Comparison of ENCODE assay signal across 10 cellular contexts in genomic region chr2:231720971-231721640, GRCh38.
DNase-seq lines count a peak whose midpoint lies in the region; ATAC-seq lines count a peak whose summit lies in the region.
"Had no signal": no experiment of that assay in that cellular context is flagged by ENCODE, and none has a peak within 500 bp of the region (broad histone marks: within the 10 kb centered on the region; RNA-seq: fewer than 3 reads in every experiment).

No MANE protein-coding gene starts in this region.

- no peaks in the 10 kb centered on the region for H3K27me3 ChIP-seq in BLaER1 treated with 17β-estradiol and CSF1 and Interleukin-3, amounts not matched to agents 10 nM and 100 nM
- H3K27me3 ChIP-seq: adrenal gland had no signal

- H3K9me3 ChIP-seq in BLaER1 treated with 17β-estradiol and CSF1 and Interleukin-3, amounts not matched to agents 10 nM and 100 nM (replicated peaks in 1 of 11): peaks cover 0 to 6% (median 0%) of the 10 kb centered on the region in 11 experiments; a peak in 4 of 22 replicates
- H3K9me3 ChIP-seq: adrenal gland had no signal

- no peak overlapping the region for H3K27ac ChIP-seq in BLaER1 treated with 17β-estradiol and CSF1 and Interleukin-3, amounts not matched to agents 10 nM and 100 nM
- H3K27ac ChIP-seq: adrenal gland had no signal

- peak; percentile 84 for ATAC-seq in GM19023 (IDR thresholded peaks at IDR 0.05; ENCODE audit: unreplicated experiment)
- ATAC-seq in HG02852 (IDR thresholded peaks at IDR 0.05; ENCODE audit: unreplicated experiment): peak; percentile 82

- peaks cover 52 to 69% (median 63%) of the 10 kb centered on the region in 10 experiments for H3K4me1 ChIP-seq in BLaER1 treated with 17β-estradiol and CSF1 and Interleukin-3, amounts not matched to agents 10 nM and 100 nM

- DNase-seq in NOMO-1 (lab: John Stamatoyannopoulos, UW; ENCODE audit: unreplicated experiment in 2 of 2): peak; percentile 60 to 73
- no peak for DNase-seq in NCI-H1436 treated with DMSO at 0.1 percent for 48 hours (lab: John Stamatoyannopoulos, UW)
- no peak for DNase-seq in NCI-H1092 treated with DMSO at 0.1 percent for 48 hours (lab: John Stamatoyannopoulos, UW)
- DNase-seq in NCI-H1694 treated with DMSO at 0.1 percent for 48 hours (lab: John Stamatoyannopoulos, UW): no peak
- DNase-seq in ecto neural progenitor cell (ENCODE audit: low spot score): no peak
- DNase-seq: T1000 had no signal

- H3K9ac ChIP-seq in BLaER1 treated with 17β-estradiol and CSF1 and Interleukin-3, amounts not matched to agents 10 nM and 100 nM: no peak overlapping the region

- H3K4me2 ChIP-seq in BLaER1 treated with 17β-estradiol and CSF1 and Interleukin-3, amounts not matched to agents 10 nM and 100 nM: peak overlapping the region in 8 of 11 experiments; percentile 5 to 52 (median 36); a peak in 14 of 22 replicates

- peaks cover 0 to 10% (median 4%) of the 10 kb centered on the region in 11 experiments; a peak in 9 of 22 replicates for H4K20me1 ChIP-seq in BLaER1 treated with 17β-estradiol and CSF1 and Interleukin-3, amounts not matched to agents 10 nM and 100 nM

- H3K4me3 ChIP-seq in BLaER1 treated with 17β-estradiol and CSF1 and Interleukin-3, amounts not matched to agents 10 nM and 100 nM: no peak overlapping the region
- H3K4me3 ChIP-seq: adrenal gland had no signal

- peaks cover 0 to 3% (median 0%) of the 10 kb centered on the region in 11 experiments; a peak in 2 of 22 replicates for H3K36me3 ChIP-seq in BLaER1 treated with 17β-estradiol and CSF1 and Interleukin-3, amounts not matched to agents 10 nM and 100 nM
- H3K36me3 ChIP-seq: adrenal gland had no signal

Comparison
In these comparisons a context has a peak if more than half of its experiments do, and no peak if none do; other contexts are left out.
1. DNase-seq: peak in NOMO-1 (2 of 2); none in NCI-H1436 treated with DMSO at 0.1 percent for 48 hours (single experiment), NCI-H1092 treated with DMSO at 0.1 percent for 48 hours (single experiment), NCI-H1694 treated with DMSO at 0.1 percent for 48 hours (single experiment) and ecto neural progenitor cell (single experiment).